ENCODE assay signal across 8 cellular contexts in the genomic region with DNA sequence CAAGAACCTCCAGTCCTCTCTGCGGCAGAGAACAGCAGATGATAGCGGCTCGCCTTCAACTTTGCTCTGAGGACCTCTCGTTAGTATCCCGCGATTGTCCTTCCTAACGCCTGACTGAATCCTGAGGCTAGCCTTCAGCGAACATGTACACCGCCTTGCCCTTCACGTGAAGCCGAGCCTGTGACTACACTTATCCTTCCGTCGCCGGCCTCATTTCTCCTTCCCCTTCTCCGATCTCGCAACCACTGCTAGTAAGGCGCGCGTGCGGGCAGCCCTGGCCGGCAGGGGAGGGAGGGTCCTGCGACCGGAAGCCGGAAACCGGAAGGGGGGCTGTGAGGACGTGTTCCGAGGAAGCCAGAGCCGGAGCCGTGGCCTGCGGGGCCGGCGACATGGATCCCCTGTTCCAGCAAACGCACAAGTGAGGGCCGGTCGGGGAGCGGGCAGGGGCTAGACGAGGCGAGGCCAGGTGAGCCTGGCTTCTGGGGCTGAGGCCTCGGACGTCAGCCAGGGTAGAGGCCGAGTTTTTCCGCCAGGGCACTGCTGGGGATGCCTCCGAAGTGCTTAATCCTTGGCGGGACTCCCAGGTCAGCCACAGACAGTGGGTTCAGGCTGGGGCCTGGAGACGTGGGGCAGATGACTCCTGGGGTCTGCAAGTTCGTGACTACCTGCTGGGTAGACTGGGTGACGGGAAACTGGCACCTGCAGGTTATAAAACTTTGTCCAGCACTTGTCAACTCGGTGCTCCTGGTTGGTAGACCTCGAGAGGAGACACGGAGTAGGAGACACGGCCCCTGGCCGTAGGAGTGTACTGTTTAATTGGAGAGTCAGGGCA. TPM values are rescaled to one million over a fixed set of nuclear protein-coding genes. Genes with fewer than 3 reads are reported as not detected.
A peak's percentile ranks its signal among the peaks of the same experiment; 100 is the strongest.
DNase-seq lines count a peak whose midpoint lies in the region; ATAC-seq and TF ChIP-seq lines count a peak whose summit lies in the region.

A gene (plus strand): TSS at position 357 of the 832 bp plus-strand sequence. CDS start 33 bp downstream, at position 390.

- intact Hi-C loops in CD14-positive monocyte (cut with micrococcal nuclease) (no loop called here), lower leg skin (cut with DNase I; ENCODE audit: low total_unique reads) (no loop called here)

- TF ChIP-seq CTCF in CD14-positive monocyte (IDR thresholded peaks at IDR 0.05) (no peak), lower leg skin (IDR thresholded peaks at IDR 0.05) (peak in 1 of 3 donors; percentile 6)

- peaks cover 3 to 7% of the 10 kb centered on the region in 2 donors for H3K36me3 Mint-ChIP-seq in CD14-positive monocyte

- H3K4me3 ChIP-seq in lower leg skin (ENCODE audit: low read depth, poor library complexity, severe bottlenecking): peak within 1 kb of the TSS; percentile 95

- peaks cover 0 to 7% (median 4%) of the 10 kb centered on the region in 3 donors for H3K27me3 Mint-ChIP-seq in CD14-positive monocyte (ENCODE audit: low read depth in 3 of 3)

- H3K4me3 Mint-ChIP-seq in CD14-positive monocyte: peak within 1 kb of the TSS; percentile 88 to 94

- peak in 1 of 2 donors; percentile 47 for TF ChIP-seq POLR2A in lower leg skin (IDR thresholded peaks at IDR 0.05)

- H3K4me1 Mint-ChIP-seq in CD14-positive monocyte: peaks cover 33% of the 10 kb centered on the region

- H3K27ac Mint-ChIP-seq in CD14-positive monocyte: peak within 1 kb of the TSS; percentile 98 to 100 (median 100)

- ATAC-seq in GM19395 (IDR thresholded peaks at IDR 0.05; ENCODE audit: unreplicated experiment) (peak; percentile 85), HG03558 (IDR thresholded peaks at IDR 0.05; ENCODE audit: extremely low read depth, unreplicated experiment) (peak; percentile 47)

- DNase-seq in CD14-positive monocyte (ENCODE audit: low spot score) (peak; percentile 87), NCI-H748 treated with DMSO at 0.1 percent for 48 hours (lab: John Stamatoyannopoulos, UW) (peak; percentile 90), dermis microvascular lymphatic vessel endothelial cell (ENCODE audit: low read depth in 2 of 2) (peak; percentile 80 to 88), lower leg skin (ENCODE audit: low spot score in 2 of 2) (peak; percentile 77 to 96)
- DNase-seq in activated CD4-positive, alpha-beta T cell treated with anti-CD3 and anti-CD28 coated beads, Interleukin-2, amount 50 U/mL, for 48 hours: peak; percentile 92 to 93
- DNase-seq in stimulated activated CD4-positive, alpha-beta T cell treated with anti-CD3 and anti-CD28 coated beads, Interleukin-4, amount 100 ng/mL, for 4 hours: peak; percentile 84 to 87

- 0 to 1% methylated on average over 25 to 49 of the region's 52 CpGs for WGBS in lower leg skin, 2 donors

- H3K9me3 Mint-ChIP-seq in CD14-positive monocyte: peaks cover 0 to 5% (median 3%) of the 10 kb centered on the region in 7 donors

RNA-seq across cellular contexts. Expression of the gene that starts here (rescaled TPM):
- 10 to 100 TPM; 27.7 to 31.1 TPM for polyA plus RNA-seq in CD14-positive monocyte
- 29.5 and 42.6 TPM in 2 replicates for total RNA-seq in dermis microvascular lymphatic vessel endothelial cell
- total RNA-seq in lower leg skin: 10 to 100 TPM; 28.5 to 37.6 (median 30.3) TPM

Comparison
In these comparisons a context has a peak if more than half of its experiments do, and no peak if none do; other contexts are left out.
1. Peak in every context shown above with its lines: DNase-seq, ATAC-seq and H3K4me3 ChIP-seq.